ENCODE assay signal across 8 cellular contexts in the genomic region with DNA sequence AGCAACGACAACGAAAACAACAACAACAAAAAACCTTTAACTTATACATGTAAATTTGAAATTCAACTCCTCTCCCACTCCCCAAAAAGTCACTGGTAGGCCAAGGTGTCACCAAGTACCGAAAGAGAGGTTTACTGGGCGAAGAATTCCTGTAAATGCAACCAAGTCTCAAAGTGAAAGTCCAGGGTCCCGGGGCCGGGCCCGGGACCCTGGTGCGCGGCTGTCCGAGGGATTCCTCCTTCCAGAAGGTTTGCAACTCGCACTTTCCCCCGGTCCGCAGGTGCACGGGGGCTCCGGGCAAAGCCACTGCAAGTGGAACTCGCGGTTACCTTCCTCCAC. TPM values are rescaled to one million over a fixed set of nuclear protein-coding genes. Genes with fewer than 3 reads are reported as not detected.
DNase-seq lines count a peak whose midpoint lies in the region; ATAC-seq and TF ChIP-seq lines count a peak whose summit lies in the region.

No MANE protein-coding gene starts in this region.

- TF ChIP-seq CTCF in right atrium auricular region (IDR thresholded peaks at IDR 0.05) = no peak
- TF ChIP-seq CTCF in brain (conservative IDR thresholded peaks at IDR 0.05) = no peak

- no peaks in the 10 kb centered on the region for H3K27me3 Mint-ChIP-seq in brain

- WGBS in mesodermal cell (ENCODE audit: insufficient coverage in 2 of 2), 2 experiments = 0% methylated on average over 14 to 17 of the region's 17 CpGs
- 1% methylated on average over 17 of the region's 17 CpGs for WGBS in aorta, 2 donors

- H3K36me3 ChIP-seq in right atrium auricular region (no peaks in the 10 kb centered on the region), mesodermal cell (ENCODE audit: control insufficient read depth, insufficient read depth, low read length) (peaks cover 3% of the 10 kb centered on the region), aorta (ENCODE audit: control insufficient read depth in 1 of 2, insufficient read depth in 2 of 2, low read length in 1 of 2) (no peaks in the 10 kb centered on the region)

- H3K4me3 ChIP-seq in right atrium auricular region (peak overlapping the region; percentile 88 to 96), mesodermal cell (ENCODE audit: extremely low read depth, insufficient read depth, low read length, poor library complexity, severe bottlenecking) (peak overlapping the region; percentile 85), aorta (ENCODE audit: low read length in 2 of 2) (peak overlapping the region; percentile 93 to 95)

- H3K4me1 ChIP-seq in right atrium auricular region = peaks cover 0 to 47% of the 10 kb centered on the region in 2 donors
- H3K4me1 ChIP-seq in mesodermal cell (ENCODE audit: control insufficient read depth, insufficient read depth, low read length, poor library complexity, severe bottlenecking) = peaks cover 14% of the 10 kb centered on the region
- no peaks in the 10 kb centered on the region for H3K4me1 ChIP-seq in aorta (ENCODE audit: control insufficient read depth in 1 of 2, insufficient read depth in 2 of 2, low read length in 2 of 2)

- H3K27ac Mint-ChIP-seq in brain = peak overlapping the region; percentile 95 to 98 (median 97)

- peaks cover 20% of the 10 kb centered on the region for H3K36me3 Mint-ChIP-seq in brain

- H3K4me3 Mint-ChIP-seq in brain = peak overlapping the region; percentile 92 to 97 (median 96)

- no peaks in the 10 kb centered on the region for H3K9me3 Mint-ChIP-seq in brain

- intact Hi-C loops in cardiac septum (cut with DNase I) = loop anchor here (2.0 kb wide), 1 partner anchor 69 kb away; no protein-coding TSS in a partner anchor
- intact Hi-C loops in aorta (cut with DNase I) = loop anchor here (5.0 kb wide), 3 partner anchors 69 to 124 kb away; no protein-coding TSS in a partner anchor

- H3K9me3 ChIP-seq in right atrium auricular region (no peaks in the 10 kb centered on the region), mesodermal cell (ENCODE audit: control insufficient read depth, low read length) (no peaks in the 10 kb centered on the region), aorta (ENCODE audit: control insufficient read depth, low read length) (no peaks in the 10 kb centered on the region)

- DNase-seq in right atrium auricular region (ENCODE audit: low spot score) (no peak), cardiac septum (ENCODE audit: low spot score) (no peak), aorta (no peak)
- no peak for DNase-seq in stimulated activated CD4-positive, alpha-beta T cell treated with anti-CD3 and anti-CD28 coated beads, Interleukin-4, amount 100 ng/mL, for 1 hour
- DNase-seq in stimulated activated naive CD4-positive, alpha-beta T cell treated with Interleukin-2 at 50 U/mL for 16 hours (lab: John Stamatoyannopoulos, UW) = no peak
- no peak for DNase-seq in stimulated activated CD4-positive, alpha-beta T cell treated with anti-CD3 and anti-CD28 coated beads, Interleukin-15, amount 100 ng/mL, for 24 hours

- peaks cover 82% of the 10 kb centered on the region for H3K4me1 Mint-ChIP-seq in brain

- no peak for ATAC-seq in aorta (ENCODE audit: low FRiP score)

- peak overlapping the region; percentile 93 to 98 for H3K27ac ChIP-seq in right atrium auricular region
- H3K27ac ChIP-seq in mesodermal cell (ENCODE audit: low read depth, low read length, severe bottlenecking) = no peak overlapping the region
- H3K27ac ChIP-seq in aorta (ENCODE audit: low read depth in 1 of 2, low read length in 2 of 2) = peak overlapping the region in 1 of 2 donors; percentile 82

- H3K27me3 ChIP-seq in right atrium auricular region (no peaks in the 10 kb centered on the region), aorta (ENCODE audit: control insufficient read depth in 1 of 2, insufficient read depth in 2 of 2, low read length in 1 of 2) (no peaks in the 10 kb centered on the region)

RNA-seq across cellular contexts. Expression of a gene that starts 1.1 kb away (rescaled TPM):
- total RNA-seq in right atrium auricular region (10 to 100 TPM; 55.8 to 63.2 TPM), cardiac septum (63.5 TPM), aorta (10 to 100 TPM; 61.3 to 64.5 TPM)
- polyA plus RNA-seq in brain (ENCODE audit: insufficient read depth, low read depth, low replicate concordance) (119 TPM), aorta (10 to 100 TPM; 39.9 to 54.8 TPM)
- 115 TPM for polyA plus RNA-seq in mesodermal cell (2013, experiment 1 of 2)
- polyA plus RNA-seq in mesodermal cell (2013, experiment 2 of 2) = 115 TPM
